ENCODE assay signal across 10 cellular contexts in genomic region chr4:76738081-76738931, GRCh38.
DNase-seq lines count a peak whose midpoint lies in the region; ATAC-seq lines count a peak whose summit lies in the region.
"Had no signal": no experiment of that assay in that cellular context is flagged by ENCODE, and none has a peak within 500 bp of the region (broad histone marks: within the 10 kb centered on the region; RNA-seq: fewer than 3 reads in every experiment).

No MANE protein-coding gene starts in this region.

- H3K27ac ChIP-seq in skin epidermis = peak overlapping the region in 16 of 21 experiments; percentile 6 to 77 (median 47)
- H3K27ac ChIP-seq: psoas muscle had no signal

- peak; percentile 58 for DNase-seq in LHCN-M2 (ENCODE audit: low read depth)
- DNase-seq in fibroblast of gingiva (ENCODE audit: low read depth) = peak; percentile 92
- DNase-seq in NCI-H748 (lab: John Stamatoyannopoulos, UW; ENCODE audit: unreplicated experiment) = no peak
- DNase-seq in NOMO-1 (lab: John Stamatoyannopoulos, UW; ENCODE audit: unreplicated experiment in 2 of 2) = no peak
- no peak for DNase-seq in NCI-H1417 treated with DMSO at 0.1 percent for 48 hours (lab: John Stamatoyannopoulos, UW)
- DNase-seq: NCI-H748 treated with DMSO at 0.1 percent for 48 hours, psoas muscle had no signal

- no peak overlapping the region for H3K4me3 ChIP-seq in skin epidermis
- H3K4me3 ChIP-seq: psoas muscle had no signal

- ATAC-seq in GM18867 (IDR thresholded peaks at IDR 0.05; ENCODE audit: unreplicated experiment) (peak; percentile 58), GM21381 (IDR thresholded peaks at IDR 0.05; ENCODE audit: unreplicated experiment) (no peak)

Comparison
In these comparisons a context has a peak if more than half of its experiments do, and no peak if none do; other contexts are left out.
1. DNase-seq: peak in LHCN-M2 (single experiment) and fibroblast of gingiva (single experiment); none in NCI-H748 (single experiment), NOMO-1 (0 of 2) and NCI-H1417 treated with DMSO at 0.1 percent for 48 hours (single experiment).